ENCODE assay signal across 15 cellular contexts in genomic region chr4:90118547-90119211, GRCh38. TPM values are rescaled to one million over a fixed set of nuclear protein-coding genes. Genes with fewer than 3 reads are reported as not detected.
DNase-seq lines count a peak whose midpoint lies in the region; ATAC-seq and TF ChIP-seq lines count a peak whose summit lies in the region.
"Had no signal": no experiment of that assay in that cellular context is flagged by ENCODE, and none has a peak within 500 bp of the region (broad histone marks: within the 10 kb centered on the region; RNA-seq: fewer than 3 reads in every experiment).

No MANE protein-coding gene starts in this region.

- H3K4me3 Mint-ChIP-seq in osteocyte (ENCODE audit: unreplicated experiment) = no peak overlapping the region
- H3K4me3 Mint-ChIP-seq: T-cell had no signal

- ATAC-seq in GM18520 (IDR thresholded peaks at IDR 0.05; ENCODE audit: unreplicated experiment) = peak; percentile 69
- ATAC-seq in GM21381 (IDR thresholded peaks at IDR 0.05; ENCODE audit: unreplicated experiment) = peak; percentile 74
- peak; percentile 62 for ATAC-seq in HG02970 (IDR thresholded peaks at IDR 0.05; ENCODE audit: low FRiP score, unreplicated experiment)
- no peak for ATAC-seq in right cardiac atrium
- ATAC-seq: gastroesophageal sphincter; stimulated activated naive CD8-positive, alpha-beta T cell treated with anti-CD3 and anti-CD28 coated beads, Interleukin-15, Interleukin-2, amounts not matched to agents 100 U/mL and 50 U/mL, for 24 hours; T-cell had no signal

- H3K36me3 Mint-ChIP-seq in osteocyte (ENCODE audit: unreplicated experiment) = no peaks in the 10 kb centered on the region
- H3K36me3 Mint-ChIP-seq: T-cell had no signal

- intact Hi-C loops in right cardiac atrium (cut with DNase I) = no loop called here

- H3K27ac Mint-ChIP-seq in osteocyte (ENCODE audit: unreplicated experiment) = no peak overlapping the region
- H3K27ac Mint-ChIP-seq: T-cell had no signal

- 0 out of 2 replicates have a peak, but pooled peaks cover 6% of the 10 kb centered on the region for H3F3A ChIP-seq in MM.1S (ENCODE audit: insufficient read depth, low read length)

- H3K4me1 ChIP-seq in MM.1S (ENCODE audit: low read length) (peaks cover 33% of the 10 kb centered on the region), right cardiac atrium (ENCODE audit: control insufficient read depth, insufficient read depth, low read length) (no peaks in the 10 kb centered on the region)
- H3K4me1 ChIP-seq: gastroesophageal sphincter had no signal

- no peak overlapping the region for H3K9ac ChIP-seq in MM.1S (ENCODE audit: low read length)

- DNase-seq in MM.1S (peak; percentile 20), ACHN (no peak), osteocyte (ENCODE audit: extremely low spot score, unreplicated experiment) (no peak), right cardiac atrium (no peak)
- no peak for DNase-seq in activated CD4-positive, CD25-positive, alpha-beta regulatory T cell (lab: John Stamatoyannopoulos, UW)
- DNase-seq: NCI-H146; NK-92 treated with Interleukin-12 subunit alpha and Interleukin-12 subunit beta, amount 100 ng/mL, for 24 hours; stimulated activated naive CD8-positive, alpha-beta T cell treated with anti-CD3 and anti-CD28 coated beads, Interleukin-15, Interleukin-2, amounts not matched to agents 100 U/mL and 50 U/mL, for 24 hours; T-cell had no signal

- H3K27me3 ChIP-seq in MM.1S (replicated peaks; ENCODE audit: insufficient read depth, low read length) = no peaks in the 10 kb centered on the region
- no peaks in the 10 kb centered on the region for H3K27me3 ChIP-seq in right cardiac atrium (ENCODE audit: control insufficient read depth, insufficient read depth)
- H3K27me3 ChIP-seq: gastroesophageal sphincter had no signal

- TF ChIP-seq CTCF in MM.1S (IDR thresholded peaks at IDR 0.05; ENCODE audit: low read length) = no peak
- no peak for TF ChIP-seq CTCF in osteocyte (IDR thresholded peaks at IDR 0.05)

- H3K27ac ChIP-seq in MM.1S (ENCODE audit: low read length) (peak overlapping the region; percentile 22; the same call in 1 of the 2 replicates), right cardiac atrium (ENCODE audit: low read length) (no peak overlapping the region)
- H3K27ac ChIP-seq: C4-2B, gastroesophageal sphincter, neutrophil had no signal

- no peaks in the 10 kb centered on the region for H3K79me2 ChIP-seq in MM.1S (ENCODE audit: low read length)

- H3K9me3 Mint-ChIP-seq in osteocyte (ENCODE audit: unreplicated experiment) = no peaks in the 10 kb centered on the region
- H3K9me3 Mint-ChIP-seq: T-cell had no signal

- in situ Hi-C loops in ACHN (cut with HindIII; ENCODE audit: low pct_ligation_motif_present, low pct_unique_long_range_greater_than_20kb, low sequenced_read_pairs) = no loop called here

- peak overlapping the region; percentile 40 for H2AFZ ChIP-seq in MM.1S (ENCODE audit: low read length)

- 54% methylated on average over 4 of the region's 4 CpGs for WGBS in right cardiac atrium

- H3K27me3 Mint-ChIP-seq in osteocyte (ENCODE audit: unreplicated experiment) = peaks cover 13% of the 10 kb centered on the region

- H3K4me3 ChIP-seq in MM.1S (ENCODE audit: low read length) (no peak overlapping the region), right cardiac atrium (ENCODE audit: low read length) (no peak overlapping the region)
- H3K4me3 ChIP-seq: gastroesophageal sphincter had no signal

- H3K4me2 ChIP-seq in MM.1S (ENCODE audit: low read depth, low read length) = peak overlapping the region; percentile 23; the same call in 1 of the 2 replicates

- H3K9me3 ChIP-seq in MM.1S (replicated peaks; ENCODE audit: insufficient read depth, low read length) (no peaks in the 10 kb centered on the region), right cardiac atrium (ENCODE audit: control insufficient read depth, low read length) (no peaks in the 10 kb centered on the region)
- H3K9me3 ChIP-seq: gastroesophageal sphincter, neutrophil had no signal

- H3K9me2 ChIP-seq in MM.1S (replicated peaks; ENCODE audit: insufficient read depth, low read length) = no peaks in the 10 kb centered on the region

- no peaks in the 10 kb centered on the region for H4K20me1 ChIP-seq in MM.1S (ENCODE audit: insufficient read depth, low read length)

- no peaks in the 10 kb centered on the region for H3K4me1 Mint-ChIP-seq in osteocyte (ENCODE audit: unreplicated experiment)
- H3K4me1 Mint-ChIP-seq: T-cell had no signal

- H3K36me3 ChIP-seq in MM.1S (replicated peaks; ENCODE audit: insufficient read depth, low read length) = no peaks in the 10 kb centered on the region
- H3K36me3 ChIP-seq: gastroesophageal sphincter, neutrophil had no signal

RNA-seq across cellular contexts. Expression of gene CCSER1, which starts 8.5 kb away (rescaled TPM):
- total RNA-seq in osteocyte = 0.13 TPM in 1 of 2 replicates, not detected in the other
- total RNA-seq in right cardiac atrium = 10 to 100 TPM in 3 of 4 donors, 1 to 10 TPM in 1; 9.8 to 12.9 (median 10.6) TPM
- polyA plus RNA-seq in right cardiac atrium = 2.7 TPM

Comparison
In these comparisons a context has a peak if more than half of its experiments do, and no peak if none do; other contexts are left out.
1. ATAC-seq: peak in GM18520 (single experiment), GM21381 (single experiment) and HG02970 (single experiment); none in right cardiac atrium (0 of 2).